ENCODE assay signal across 17 cellular contexts in genomic region chr17:64120159-64120558, GRCh38. TPM values are rescaled to one million over a fixed set of nuclear protein-coding genes. Genes with fewer than 3 reads are reported as not detected.
DNase-seq lines count a peak whose midpoint lies in the region; ATAC-seq and TF ChIP-seq lines count a peak whose summit lies in the region.
"Had no signal": no experiment of that assay in that cellular context is flagged by ENCODE, and none has a peak within 500 bp of the region (broad histone marks: within the 10 kb centered on the region; RNA-seq: fewer than 3 reads in every experiment).

No MANE protein-coding gene starts in this region.

- in situ Hi-C loops in mammary epithelial cell (cut with MboI; ENCODE audit: low sequenced_read_pairs in 2 of 2), result no loop called here

- peak; percentile 54 for ATAC-seq in activated CD4-positive, alpha-beta T cell treated with anti-CD3 and anti-CD28 coated beads for 36 hours
- ATAC-seq in activated naive CD8-positive, alpha-beta T cell treated with anti-CD3 and anti-CD28 coated beads, Interleukin-2, amount 50 U/mL, for 24 hours, result no peak
- ATAC-seq in HG03108 (IDR thresholded peaks at IDR 0.05; ENCODE audit: unreplicated experiment), result no peak
- no peak for ATAC-seq in Right ventricle myocardium inferior

- H3K27me3 ChIP-seq in neutrophil (no peaks in the 10 kb centered on the region), mammary epithelial cell (ENCODE audit: insufficient read depth, low read length) (no peaks in the 10 kb centered on the region)

- no peak overlapping the region for H2AFZ ChIP-seq in mammary epithelial cell (ENCODE audit: low read depth, low read length)
- H2AFZ ChIP-seq: PC-9 had no signal

- peaks cover 34 to 44% of the 10 kb centered on the region in 2 experiments for H3K4me1 ChIP-seq in neutrophil (ENCODE audit: control insufficient read depth in 1 of 2, insufficient read depth in 1 of 2, low read depth in 1 of 2, low read length in 1 of 2)
- H3K4me1 ChIP-seq in mammary epithelial cell (ENCODE audit: insufficient read depth, low read length), result peaks cover 15% of the 10 kb centered on the region

- no peaks in the 10 kb centered on the region for H3K9me3 Mint-ChIP-seq in activated CD4-positive, alpha-beta T cell treated with anti-CD3 and anti-CD28 coated beads for 36 hours (ENCODE audit: low read depth)
- H3K9me3 Mint-ChIP-seq in activated naive CD8-positive, alpha-beta T cell treated with anti-CD3 and anti-CD28 coated beads, Interleukin-2, amount 50 U/mL, for 24 hours, result no peaks in the 10 kb centered on the region
- H3K9me3 Mint-ChIP-seq: activated naive CD8-positive, alpha-beta T cell treated with anti-CD3 and anti-CD28 coated beads, Interleukin-2, amount 10 ng/mL, durations not matched to agents 7 days and 5 days had no signal

- H3K4me3 Mint-ChIP-seq in activated CD4-positive, alpha-beta T cell treated with anti-CD3 and anti-CD28 coated beads for 36 hours, result peak overlapping the region; percentile 51
- peak overlapping the region; percentile 48 for H3K4me3 Mint-ChIP-seq in activated naive CD8-positive, alpha-beta T cell treated with anti-CD3 and anti-CD28 coated beads, Interleukin-2, amount 50 U/mL, for 24 hours
- H3K4me3 Mint-ChIP-seq: activated naive CD8-positive, alpha-beta T cell treated with anti-CD3 and anti-CD28 coated beads, Interleukin-2, amount 10 ng/mL, durations not matched to agents 7 days and 5 days had no signal

- WGBS in mammary epithelial cell (ENCODE audit: low coverage, missing lambda C conversion rate), result 85% methylated on average over 2 of the region's 2 CpGs

- dilution Hi-C loops in mammary epithelial cell (cut with HindIII; ENCODE audit: low sequenced_read_pairs), result no loop called here

- CTCF ChIA-PET in activated CD4-positive, alpha-beta T cell treated with anti-CD3 and anti-CD28 coated beads for 36 hours (lab: Charles Lee), result interaction anchor here (0.6 to 4.6 kb wide), 6 partner anchors 9 to 94 kb away, joined by 3 to 32 read pairs (median 4); no protein-coding TSS in a partner anchor
- CTCF ChIA-PET in mammary epithelial cell (lab: Charles Lee; ENCODE audit: low non-redundant PET), result no interaction called here

- H3K36me3 ChIP-seq in neutrophil (no peaks in the 10 kb centered on the region), mammary epithelial cell (ENCODE audit: insufficient read depth, low read length) (no peaks in the 10 kb centered on the region)

- peaks cover 52% of the 10 kb centered on the region for H3K79me2 ChIP-seq in mammary epithelial cell (ENCODE audit: insufficient read depth, low read length)

- H3K9ac ChIP-seq in mammary epithelial cell (ENCODE audit: insufficient read depth, low read length), result no peak overlapping the region

- peaks cover 84% of the 10 kb centered on the region for H3K4me1 Mint-ChIP-seq in activated CD4-positive, alpha-beta T cell treated with anti-CD3 and anti-CD28 coated beads for 36 hours
- H3K4me1 Mint-ChIP-seq in activated naive CD8-positive, alpha-beta T cell treated with anti-CD3 and anti-CD28 coated beads, Interleukin-2, amount 50 U/mL, for 24 hours, result peaks cover 76% of the 10 kb centered on the region

- H3K4me2 ChIP-seq in mammary epithelial cell (ENCODE audit: insufficient read depth, low read depth, low read length), result no peak overlapping the region
- H3K4me2 ChIP-seq: PC-9 had no signal

- DNase-seq in activated CD4-positive, alpha-beta T cell treated with anti-CD3 and anti-CD28 coated beads for 36 hours, result no peak
- no peak for DNase-seq in activated CD4-positive, alpha-beta T cell treated with anti-CD3 and anti-CD28 coated beads for 1 hour
- DNase-seq in NCI-H146 treated with DMSO at 0.1 percent for 48 hours (lab: John Stamatoyannopoulos, UW; ENCODE audit: unreplicated experiment) (peak; percentile 65), mammary epithelial cell (no peak), Right ventricle myocardium inferior (ENCODE audit: missing footprints) (no peak)
- no peak for DNase-seq in activated naive CD8-positive, alpha-beta T cell treated with anti-CD3 and anti-CD28 coated beads, Interleukin-2, amount 50 U/mL, for 24 hours
- DNase-seq: activated CD4-positive, alpha-beta T cell treated with anti-CD3 and anti-CD28 coated beads for 48 hours; activated naive CD8-positive, alpha-beta T cell treated with anti-CD3 and anti-CD28 coated beads, Interleukin-2, amount 10 ng/mL, durations not matched to agents 7 days and 5 days; cerebellar nuclear complex; erythroblast; midbrain; NCI-H2107; PC-9; posterior cingulate gyrus; SW 1271 had no signal

- POLR2A ChIA-PET in activated CD4-positive, alpha-beta T cell treated with anti-CD3 and anti-CD28 coated beads for 36 hours (lab: Charles Lee), result no interaction called here

- H3K27ac Mint-ChIP-seq in activated CD4-positive, alpha-beta T cell treated with anti-CD3 and anti-CD28 coated beads for 36 hours, result peak overlapping the region; percentile 98
- peak overlapping the region; percentile 85 for H3K27ac Mint-ChIP-seq in activated naive CD8-positive, alpha-beta T cell treated with anti-CD3 and anti-CD28 coated beads, Interleukin-2, amount 50 U/mL, for 24 hours
- H3K27ac Mint-ChIP-seq: activated naive CD8-positive, alpha-beta T cell treated with anti-CD3 and anti-CD28 coated beads, Interleukin-2, amount 10 ng/mL, durations not matched to agents 7 days and 5 days had no signal

- H3K36me3 Mint-ChIP-seq in activated CD4-positive, alpha-beta T cell treated with anti-CD3 and anti-CD28 coated beads for 36 hours (ENCODE audit: low read depth), result peaks cover 24% of the 10 kb centered on the region
- H3K36me3 Mint-ChIP-seq in activated naive CD8-positive, alpha-beta T cell treated with anti-CD3 and anti-CD28 coated beads, Interleukin-2, amount 50 U/mL, for 24 hours (ENCODE audit: low read depth), result peaks cover 24% of the 10 kb centered on the region

- no peaks in the 10 kb centered on the region for H4K20me1 ChIP-seq in mammary epithelial cell (ENCODE audit: insufficient read depth, low read length)

- intact Hi-C loops in activated CD4-positive, alpha-beta T cell treated with anti-CD3 and anti-CD28 coated beads for 36 hours (cut with DNase I, micrococcal nuclease), result loop anchor here (1.0 to 2.0 kb wide), 2 partner anchors 29 to 38 kb away; no protein-coding TSS in a partner anchor
- intact Hi-C loops in mammary epithelial cell (cut with micrococcal nuclease), result no loop called here
- intact Hi-C loops in Right ventricle myocardium inferior (cut with DNase I), result no loop called here

- TF ChIP-seq CTCF in neutrophil (IDR thresholded peaks at IDR 0.05) (no peak), mammary epithelial cell (conservative IDR thresholded peaks at IDR 0.05 in 1 of 2, IDR thresholded peaks at IDR 0.05 in 1 of 2; ENCODE audit: extremely low read depth in 1 of 2, insufficient read depth in 1 of 2, low read depth in 1 of 2, low read length in 2 of 2) (no peak)

- H3K27ac ChIP-seq in neutrophil (peak overlapping the region; percentile 64), mammary epithelial cell (ENCODE audit: insufficient read depth, low read depth, low read length) (no peak overlapping the region)
- H3K27ac ChIP-seq: PC-9 had no signal

- no TSS peak for BruUV-seq in mammary epithelial cell (replicated peaks; lab: Mats Ljungman, UMichigan)

- H3K9me3 ChIP-seq in neutrophil (no peaks in the 10 kb centered on the region), mammary epithelial cell (replicated peaks; ENCODE audit: insufficient read depth, low read length) (no peaks in the 10 kb centered on the region)

- H3K4me3 ChIP-seq in neutrophil (ENCODE audit: low read depth in 1 of 2, low read length in 1 of 2) (no peak overlapping the region), mammary epithelial cell (replicated peaks in 1 of 3; ENCODE audit: insufficient read depth in 1 of 3, low read depth in 2 of 3, low read length in 3 of 3) (no peak overlapping the region)
- H3K4me3 ChIP-seq: PC-9 had no signal

- H3K27me3 Mint-ChIP-seq in activated CD4-positive, alpha-beta T cell treated with anti-CD3 and anti-CD28 coated beads for 36 hours, result no peaks in the 10 kb centered on the region
- H3K27me3 Mint-ChIP-seq in activated naive CD8-positive, alpha-beta T cell treated with anti-CD3 and anti-CD28 coated beads, Interleukin-2, amount 50 U/mL, for 24 hours, result no peaks in the 10 kb centered on the region
- H3K27me3 Mint-ChIP-seq: activated naive CD8-positive, alpha-beta T cell treated with anti-CD3 and anti-CD28 coated beads, Interleukin-2, amount 10 ng/mL, durations not matched to agents 7 days and 5 days had no signal

RNA-seq across cellular contexts. Expression of gene ERN1, which starts 9.8 kb away (rescaled TPM):
- total RNA-seq in activated CD4-positive, alpha-beta T cell treated with anti-CD3 and anti-CD28 coated beads for 36 hours, result 10 to 100 TPM; 23.7 to 26.8 TPM
- total RNA-seq in mammary epithelial cell, result 10 to 100 TPM; 18.8 to 36.8 TPM
- polyA plus RNA-seq in mammary epithelial cell, result 5.3 TPM
- polyA minus RNA-seq in mammary epithelial cell, result 3.7 TPM
- total RNA-seq in Right ventricle myocardium inferior, result 7.1 TPM

Comparison
In these comparisons a context has a peak if more than half of its experiments do, and no peak if none do; other contexts are left out.
1. intact Hi-C loops: an anchor here in activated CD4-positive, alpha-beta T cell treated with anti-CD3 and anti-CD28 coated beads for 36 hours (1.0 to 2.0 kb wide); none called in mammary epithelial cell and Right ventricle myocardium inferior.